In the genomic region with DNA sequence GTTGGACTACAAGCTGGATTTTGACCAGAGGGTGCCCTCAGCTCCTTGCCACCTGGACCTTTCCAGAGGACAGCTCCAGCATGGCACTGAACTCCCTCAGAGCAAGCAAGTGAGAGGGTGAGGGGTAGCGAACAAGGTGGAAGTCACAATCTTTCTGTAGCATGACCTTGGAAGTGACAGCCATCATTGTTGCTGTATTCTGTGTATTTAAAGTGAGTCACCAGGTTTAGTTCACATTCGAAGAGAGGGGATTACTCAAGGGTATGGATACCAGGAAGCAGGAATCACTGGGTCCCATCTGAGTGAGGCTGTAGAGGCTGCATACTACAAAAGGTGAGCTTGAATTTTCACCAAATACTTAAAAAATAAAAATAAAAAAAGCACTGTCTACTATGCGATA, we compare ENCODE assay signal across 23 cellular contexts.
"Had no signal": no experiment of that assay in that cellular context is flagged by ENCODE, and none has a peak within 500 bp of the region (broad histone marks: within the 10 kb centered on the region; RNA-seq: fewer than 3 reads in every experiment).

No MANE protein-coding gene starts in this region.

- DNase-seq: IMR-90, Karpas-422, KG1, MM.1S, NCI-H1092 treated with DMSO at 0.1 percent for 48 hours, NCI-H1436 treated with DMSO at 0.1 percent for 48 hours, NCI-H1694, NCI-H187 treated with DMSO at 0.1 percent for 48 hours, NCI-H2029 treated with DMSO at 0.1 percent for 48 hours, NCI-H2107, NCI-H2171, NCI-H226, NCI-H446, NCI-H510A, NCI-H524 treated with DMSO at 0.1 percent for 48 hours, NCI-H69, NCI-H774, SHP77, SK-N-SH, SW 1271 had no signal

- H3K9ac ChIP-seq: SK-N-SH had no signal

- H3K9me3 ChIP-seq: SK-N-SH had no signal

- ATAC-seq: Panc1 had no signal

- H3K27ac ChIP-seq: HL-60, RWPE1 had no signal
